1 cellular context compared by ENCODE assay signal in the genomic region with DNA sequence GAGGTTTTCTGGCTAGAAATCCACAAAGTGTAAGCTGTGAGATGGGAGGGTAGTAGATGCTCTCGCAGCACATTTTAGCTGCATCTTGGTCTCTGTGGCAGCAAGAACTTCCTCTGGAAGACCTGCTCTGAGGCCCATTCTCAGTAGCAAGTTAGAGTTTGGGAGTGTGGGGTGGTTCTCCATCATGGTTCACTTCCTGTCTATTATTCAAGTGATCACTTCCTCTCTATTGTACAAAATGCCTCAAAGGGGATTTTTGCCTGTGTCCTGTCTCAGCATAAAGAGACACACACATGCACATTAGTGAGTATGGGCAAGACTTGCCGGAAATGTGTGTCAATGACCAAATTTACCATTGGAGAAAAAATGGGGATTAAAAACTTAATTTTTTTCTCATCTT.
TF ChIP-seq lines count a peak whose summit lies in the region.

No MANE protein-coding gene starts in this region.

TF ChIP-seq in GM12878, 131 proteins besides CTCF, POLR2A, EP300 and RAD21 (continued from another document):
- TF ChIP-seq ZNF592 (IDR thresholded peaks at IDR 0.05), result no peak
- no peak for TF ChIP-seq ZNF384 (IDR thresholded peaks at IDR 0.05; ENCODE audit: borderline replicate concordance, low read depth, low read length)
- peak; percentile 45; the same call in 1 of the 2 replicates for TF ChIP-seq RUNX3 (IDR thresholded peaks at IDR 0.05; ENCODE audit: low read length)
